8 cellular contexts compared by ENCODE assay signal in genomic region chr14:71320734-71321555, GRCh38.
DNase-seq lines count a peak whose midpoint lies in the region; ATAC-seq and TF ChIP-seq lines count a peak whose summit lies in the region.

No MANE protein-coding gene starts in this region.

- H3K36me3 ChIP-seq in KMS-11 (ENCODE audit: insufficient read depth) = no peaks in the 10 kb centered on the region

- no peaks in the 10 kb centered on the region; the same call in 1 of the 2 replicates for H3K79me2 ChIP-seq in KMS-11 (ENCODE audit: insufficient read depth, low read depth)

- H2AFZ ChIP-seq in KMS-11 (ENCODE audit: low read depth) = peak overlapping the region; percentile 90

- TF ChIP-seq CTCF in KMS-11 (conservative IDR thresholded peaks at IDR 0.05; ENCODE audit: low read depth, low read length) = no peak
- TF ChIP-seq CTCF in WI38 (IDR thresholded peaks at IDR 0.05; ENCODE audit: low read depth, low read length) = no peak
- TF ChIP-seq CTCF in cardiac fibroblast (IDR thresholded peaks at IDR 0.05; ENCODE audit: low read depth, low read length) = no peak

- peak; percentile 68 for DNase-seq in DMS79 treated with DMSO at 0.1 percent for 48 hours (lab: John Stamatoyannopoulos, UW)
- DNase-seq in cardiac fibroblast (ENCODE audit: low read depth in 2 of 2) = peak; percentile 58 to 71
- peak; percentile 81 for DNase-seq in iris pigment epithelial cell (ENCODE audit: low read depth)
- DNase-seq in stimulated activated CD4-positive, alpha-beta T cell treated with anti-CD3 and anti-CD28 coated beads, Interleukin-12 subunit alpha, Interleukin-12 subunit beta, amount 100 ng/mL, for 4 hours = peak; percentile 56
- DNase-seq in COLO829 (ENCODE audit: low spot score) = no peak

- H3K27me3 ChIP-seq in KMS-11 (ENCODE audit: insufficient read depth, low read depth) = no peaks in the 10 kb centered on the region

- no peaks in the 10 kb centered on the region for H4K20me1 ChIP-seq in KMS-11 (ENCODE audit: insufficient read depth)

- peak overlapping the region; percentile 68 for H3K27ac ChIP-seq in KMS-11

- H3K4me3 ChIP-seq in KMS-11 (IDR thresholded peaks at IDR 0.05; ENCODE audit: insufficient read depth, low read depth, low read length) = peak overlapping the region; percentile 32
- H3K4me3 ChIP-seq in WI38 (ENCODE audit: low read depth, low read length) = peak overlapping the region; percentile 97
- peak overlapping the region; percentile 81 to 89 for H3K4me3 ChIP-seq in cardiac fibroblast (replicated peaks in 1 of 2; ENCODE audit: low read depth in 2 of 2, low read length in 2 of 2)

- peaks cover 44% of the 10 kb centered on the region for H3K4me1 ChIP-seq in KMS-11 (ENCODE audit: low read depth, poor library complexity, severe bottlenecking)

- peak overlapping the region; percentile 79 for H3K9ac ChIP-seq in KMS-11

- H3K4me2 ChIP-seq in KMS-11 = peak overlapping the region; percentile 85

- ATAC-seq in GM21447 (IDR thresholded peaks at IDR 0.05; ENCODE audit: unreplicated experiment) = peak; percentile 19

Comparison
In these comparisons a context has a peak if more than half of its experiments do, and no peak if none do; other contexts are left out.
1. H3K4me3 ChIP-seq: peak in every context shown above with its lines; median percentile 97 in WI38; 85 in cardiac fibroblast; 32 in KMS-11.